Comparison of ENCODE assay signal across 22 cellular contexts in genomic region chr3:190564175-190564574, GRCh38.
"Had no signal": no experiment of that assay in that cellular context is flagged by ENCODE, and none has a peak within 500 bp of the region (broad histone marks: within the 10 kb centered on the region; RNA-seq: fewer than 3 reads in every experiment).

No MANE protein-coding gene starts in this region.

- ATAC-seq: activated CD4-positive, CD25-positive, alpha-beta regulatory T cell treated with anti-CD3 and anti-CD28 coated beads, Interleukin-2, amount 50 U/mL, for 24 hours; activated CD8-positive, alpha-beta memory T cell treated with anti-CD3 and anti-CD28 coated beads, Interleukin-2, amount 10 ng/mL, durations not matched to agents 7 days and 5 days; left colon had no signal

- H3K4me3 Mint-ChIP-seq: activated CD8-positive, alpha-beta memory T cell treated with anti-CD3 and anti-CD28 coated beads, Interleukin-2, amount 10 ng/mL, durations not matched to agents 7 days and 5 days; dendritic cell treated with granulocyte-macrophage colony-stimulating factor and Interleukin-4, amounts not matched to agents 40 ng/mL and 50 ng/mL, for 4 days; memory B cell; nephron had no signal

- H3K4me1 ChIP-seq: prostate gland had no signal

- DNase-seq: activated CD8-positive, alpha-beta memory T cell treated with anti-CD3 and anti-CD28 coated beads, Interleukin-2, amount 10 ng/mL, durations not matched to agents 7 days and 5 days; activated gamma-delta T cell; activated naive CD4-positive, alpha-beta T cell treated with anti-CD3 and anti-CD28 coated beads, Interleukin-2, amount 50 U/mL, for 16 hours; aorta; brain microvascular endothelial cell; caudate nucleus; effector CD4-positive, alpha-beta T cell; erythroblast; foreskin fibroblast; left colon; ovary; stimulated activated CD4-positive, alpha-beta T cell treated with anti-CD3 and anti-CD28 coated beads, Interleukin-4, amount 100 ng/mL, for 4 hours; stomach had no signal

- H3K4me3 ChIP-seq: ovary, prostate gland, stomach, suprapubic skin, tibial nerve had no signal

- H3K27me3 Mint-ChIP-seq: activated CD8-positive, alpha-beta memory T cell treated with anti-CD3 and anti-CD28 coated beads, Interleukin-2, amount 10 ng/mL, durations not matched to agents 7 days and 5 days; dendritic cell treated with granulocyte-macrophage colony-stimulating factor and Interleukin-4, amounts not matched to agents 40 ng/mL and 50 ng/mL, for 4 days; memory B cell had no signal

- H3K27me3 ChIP-seq: brain microvascular endothelial cell, neutrophil, ovary, stomach, suprapubic skin, tibial nerve had no signal

- H3K9me3 ChIP-seq: neutrophil, ovary, prostate gland, suprapubic skin had no signal

- H3K36me3 ChIP-seq: brain microvascular endothelial cell, neutrophil, ovary, prostate gland, stomach, suprapubic skin, tibial nerve had no signal

- H3K9me3 Mint-ChIP-seq: nephron had no signal

- H3K27ac Mint-ChIP-seq: activated CD8-positive, alpha-beta memory T cell treated with anti-CD3 and anti-CD28 coated beads, Interleukin-2, amount 10 ng/mL, durations not matched to agents 7 days and 5 days; dendritic cell treated with granulocyte-macrophage colony-stimulating factor and Interleukin-4, amounts not matched to agents 40 ng/mL and 50 ng/mL, for 4 days; nephron had no signal

- H3K4me1 Mint-ChIP-seq: memory B cell had no signal

- H3K27ac ChIP-seq: brain microvascular endothelial cell, ovary, prostate gland, stomach, suprapubic skin, tibial nerve, VCaP had no signal
